ENCODE assay signal across 6 cellular contexts in the genomic region with DNA sequence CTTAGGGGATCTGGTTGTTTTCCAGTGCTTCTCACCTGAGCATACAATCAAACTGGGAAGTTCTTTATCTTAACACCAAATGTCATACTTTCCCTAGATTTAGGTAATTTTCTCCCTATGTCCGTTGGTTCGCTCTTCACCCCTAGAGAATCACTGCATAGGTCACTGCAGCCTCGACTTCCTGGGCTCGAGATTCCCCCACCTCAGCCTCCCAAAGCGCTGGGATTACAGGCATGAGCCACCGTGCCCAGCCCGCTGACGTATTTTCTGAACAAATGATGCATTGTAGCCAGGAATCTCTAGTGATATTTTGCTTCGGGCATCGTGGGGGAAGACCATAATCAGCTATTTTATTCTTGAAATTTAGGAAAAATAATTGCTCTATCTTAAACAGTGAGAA. TPM values are rescaled to one million over a fixed set of nuclear protein-coding genes. Genes with fewer than 3 reads are reported as not detected.
DNase-seq lines count a peak whose midpoint lies in the region; TF ChIP-seq lines count a peak whose summit lies in the region.

No MANE protein-coding gene starts in this region.

- CTCF ChIA-PET in activated CD4-positive, alpha-beta T cell treated with anti-CD3 and anti-CD28 coated beads, Interleukin-2, amount 10 ng/mL, durations not matched to agents 7 days and 5 days (lab: Charles Lee): interaction anchor here (0.6 to 7.8 kb wide), 5 partner anchors 12 to 611 kb away, joined by 4 to 90 read pairs (median 41); partner anchors contain the start of genes ESYT1, PA2G4 and SMARCC2

- peak overlapping the region; percentile 69 for H3K4me3 ChIP-seq in fibroblast of mammary gland (ENCODE audit: control insufficient read depth, low read depth, low read length)

- POLR2A ChIA-PET in activated CD4-positive, alpha-beta T cell treated with anti-CD3 and anti-CD28 coated beads, Interleukin-2, amount 10 ng/mL, durations not matched to agents 7 days and 5 days (lab: Charles Lee): interaction anchor here (0.7 to 1.9 kb wide), 2 partner anchors 10 to 12 kb away, joined by 3 to 10 read pairs; partner anchors contain the start of gene PA2G4

- peak overlapping the region; percentile 95 for H3K27ac ChIP-seq in temporal lobe (ENCODE audit: low read depth, low read length)

- no peak for DNase-seq in activated CD4-positive, alpha-beta T cell treated with anti-CD3 and anti-CD28 coated beads, Interleukin-2, amount 10 ng/mL, durations not matched to agents 7 days and 5 days
- DNase-seq in activated CD4-positive, alpha-beta T cell treated with anti-CD3 and anti-CD28 coated beads for 48 hours: no peak
- DNase-seq in fibroblast of mammary gland (ENCODE audit: low read depth): peak; percentile 58
- no peak for DNase-seq in activated gamma-delta T cell treated with Interleukin-2 at 50 U/mL for 16 hours
- no peak for DNase-seq in NCI-H2227 treated with DMSO at 0.1 percent for 48 hours (lab: John Stamatoyannopoulos, UW)

- H3K36me3 Mint-ChIP-seq in activated CD4-positive, alpha-beta T cell treated with anti-CD3 and anti-CD28 coated beads, Interleukin-2, amount 10 ng/mL, durations not matched to agents 7 days and 5 days (ENCODE audit: low read depth): peaks cover 52% of the 10 kb centered on the region

- H3K9me3 Mint-ChIP-seq in activated CD4-positive, alpha-beta T cell treated with anti-CD3 and anti-CD28 coated beads, Interleukin-2, amount 10 ng/mL, durations not matched to agents 7 days and 5 days: no peaks in the 10 kb centered on the region

- H3K27ac Mint-ChIP-seq in activated CD4-positive, alpha-beta T cell treated with anti-CD3 and anti-CD28 coated beads, Interleukin-2, amount 10 ng/mL, durations not matched to agents 7 days and 5 days: peak overlapping the region; percentile 97

- no peaks in the 10 kb centered on the region for H3K27me3 Mint-ChIP-seq in activated CD4-positive, alpha-beta T cell treated with anti-CD3 and anti-CD28 coated beads, Interleukin-2, amount 10 ng/mL, durations not matched to agents 7 days and 5 days

- peaks cover 44% of the 10 kb centered on the region for H3K4me1 Mint-ChIP-seq in activated CD4-positive, alpha-beta T cell treated with anti-CD3 and anti-CD28 coated beads, Interleukin-2, amount 10 ng/mL, durations not matched to agents 7 days and 5 days

- TF ChIP-seq CTCF in fibroblast of mammary gland (conservative IDR thresholded peaks at IDR 0.05; ENCODE audit: control insufficient read depth, insufficient read depth, low read depth, low read length): no peak

- peak overlapping the region; percentile 95 for H3K4me3 Mint-ChIP-seq in activated CD4-positive, alpha-beta T cell treated with anti-CD3 and anti-CD28 coated beads, Interleukin-2, amount 10 ng/mL, durations not matched to agents 7 days and 5 days

RNA-seq across cellular contexts. Expression of gene RPL41, which starts 1.1 kb away (rescaled TPM):
- 1,000 to 10,000 TPM; 3,940 to 4,815 TPM for total RNA-seq in activated CD4-positive, alpha-beta T cell treated with anti-CD3 and anti-CD28 coated beads, Interleukin-2, amount 10 ng/mL, durations not matched to agents 7 days and 5 days
- total RNA-seq in temporal lobe: 1,459 TPM

RNA-seq across cellular contexts. Expression of gene ZC3H10, which starts 2.7 kb away (rescaled TPM):
- total RNA-seq in activated CD4-positive, alpha-beta T cell treated with anti-CD3 and anti-CD28 coated beads, Interleukin-2, amount 10 ng/mL, durations not matched to agents 7 days and 5 days: 1 to 10 TPM; 8.2 to 9.1 TPM
- 3.9 TPM for total RNA-seq in temporal lobe

RNA-seq across cellular contexts. Expression of gene PA2G4, which starts 11.0 kb away (rescaled TPM):
- total RNA-seq in activated CD4-positive, alpha-beta T cell treated with anti-CD3 and anti-CD28 coated beads, Interleukin-2, amount 10 ng/mL, durations not matched to agents 7 days and 5 days: 100 to 1,000 TPM; 244 to 289 TPM
- total RNA-seq in temporal lobe: 68.8 TPM

RNA-seq across cellular contexts. Expression of gene ESYT1, which starts 12.7 kb away (rescaled TPM):
- total RNA-seq in activated CD4-positive, alpha-beta T cell treated with anti-CD3 and anti-CD28 coated beads, Interleukin-2, amount 10 ng/mL, durations not matched to agents 7 days and 5 days: 100 to 1,000 TPM; 367 to 399 TPM
- total RNA-seq in temporal lobe: 19.2 TPM

RNA-seq across cellular contexts. Expression of gene ERBB3, which starts 35.4 kb away (rescaled TPM):
- 1 to 10 TPM; 1.3 to 1.5 TPM for total RNA-seq in activated CD4-positive, alpha-beta T cell treated with anti-CD3 and anti-CD28 coated beads, Interleukin-2, amount 10 ng/mL, durations not matched to agents 7 days and 5 days
- total RNA-seq in temporal lobe: 6.4 TPM
